In genomic region chr18:9105420-9105819, GRCh38 we compare ENCODE assay signal across 12 cellular contexts. TPM values are rescaled to one million over a fixed set of nuclear protein-coding genes. Genes with fewer than 3 reads are reported as not detected.
DNase-seq lines count a peak whose midpoint lies in the region; ATAC-seq and TF ChIP-seq lines count a peak whose summit lies in the region.
"Had no signal": no experiment of that assay in that cellular context is flagged by ENCODE, and none has a peak within 500 bp of the region (broad histone marks: within the 10 kb centered on the region; RNA-seq: fewer than 3 reads in every experiment).

No MANE protein-coding gene starts in this region.

- no peak overlapping the region for H3K27ac ChIP-seq in HUES64 (ENCODE audit: low read depth, low read length)

- H3K27me3 ChIP-seq in BJ (ENCODE audit: control insufficient read depth, insufficient read depth, low read length) = no peaks in the 10 kb centered on the region
- no peaks in the 10 kb centered on the region for H3K27me3 ChIP-seq in HUES64 (ENCODE audit: insufficient read depth, low read length)

- CTCF ChIA-PET in BJ (lab: Yijun Ruan, JAX) = interaction anchor here (1.2 to 2.3 kb wide), 2 partner anchors 30 to 32 kb away, joined by 5 to 6 read pairs; no protein-coding TSS in a partner anchor

- H3K4me1 ChIP-seq in HUES64 (ENCODE audit: insufficient read depth, low read length) = peaks cover 72% of the 10 kb centered on the region

- H3K36me3 ChIP-seq in BJ (ENCODE audit: control insufficient read depth, insufficient read depth, low read length) = no peaks in the 10 kb centered on the region
- H3K36me3 ChIP-seq in HUES64 (ENCODE audit: insufficient read depth, low read length) = peaks cover 10% of the 10 kb centered on the region; the same call in 1 of the 2 replicates

- peak overlapping the region; percentile 44 to 98 (median 94) for H3K4me3 Mint-ChIP-seq in naive B cell

- DNase-seq in BJ (ENCODE audit: low read depth) (no peak), choroid plexus epithelial cell (ENCODE audit: low read depth) (no peak), naive B cell (no peak), mesenteric fat pad (ENCODE audit: low spot score) (no peak), NCI-H1105 treated with DMSO at 0.1 percent for 48 hours (lab: John Stamatoyannopoulos, UW) (no peak), AG08395 (ENCODE audit: low spot score) (no peak)
- DNase-seq: activated CD4-positive, alpha-beta T cell treated with anti-CD3 and anti-CD28 coated beads for 4 hours; HCEC 1CT; head of caudate nucleus; NCI-H2029 treated with DMSO at 0.1 percent for 48 hours had no signal

- peak overlapping the region; percentile 31; the same call in 1 of the 2 replicates for H3K9ac ChIP-seq in HUES64 (ENCODE audit: low read depth, low read length)

- WGBS in HUES64 = 48% methylated on average over 2 of the region's 3 CpGs

- no peaks in the 10 kb centered on the region for H3K9me3 ChIP-seq in HUES64 (ENCODE audit: insufficient read depth, low read depth, low read length)

- ATAC-seq in naive B cell (ENCODE audit: low read depth in 2 of 2) = no peak
- no peak for ATAC-seq in GM18861 (IDR thresholded peaks at IDR 0.05; ENCODE audit: unreplicated experiment)

- H3K27ac Mint-ChIP-seq in naive B cell = peak overlapping the region in 3 of 6 donors; percentile 9 to 94 (median 30)

- peaks cover 62 to 84% (median 83%) of the 10 kb centered on the region in 3 donors for H3K4me1 Mint-ChIP-seq in naive B cell

- H3K36me3 Mint-ChIP-seq in naive B cell = no peaks in the 10 kb centered on the region

- TF ChIP-seq CTCF in BJ (IDR thresholded peaks at IDR 0.05; ENCODE audit: insufficient read depth, low read depth, low read length) (no peak), choroid plexus epithelial cell (conservative IDR thresholded peaks at IDR 0.05; ENCODE audit: low read depth, low read length) (no peak)

- no peaks in the 10 kb centered on the region for H3K9me3 Mint-ChIP-seq in naive B cell

- H3K4me3 ChIP-seq in BJ (ENCODE audit: low read depth, low read length) (0 out of 2 replicates have a peak overlapping the region, but pooled peaks have one; percentile 7), HUES64 (ENCODE audit: low read length) (peak overlapping the region; percentile 97), choroid plexus epithelial cell (ENCODE audit: low read depth, low read length) (peak overlapping the region; percentile 78)

- no peaks in the 10 kb centered on the region for H3K27me3 Mint-ChIP-seq in naive B cell

- POLR2A ChIA-PET in BJ (lab: Charles Lee) = no interaction called here

RNA-seq across cellular contexts. Expression of gene NDUFV2, which starts 2.9 kb away (rescaled TPM):
- polyA plus RNA-seq in BJ (2011; rRNA removed) (70.0 and 124 TPM in 2 replicates), naive B cell (ENCODE audit: low read depth in 6 of 6) (100 to 1,000 TPM; 109 to 199 (median 154) TPM)
- polyA minus RNA-seq in BJ (2011; rRNA and poly(A)+ RNA removed) = 12.1 and 13.5 TPM in 2 replicates
- polyA plus RNA-seq in HUES64 (2013, experiment 1 of 2) = 184 TPM
- 186 TPM for polyA plus RNA-seq in HUES64 (2013, experiment 2 of 2)
- total RNA-seq in mesenteric fat pad = 138 TPM

RNA-seq across cellular contexts. Expression of gene ANKRD12, which starts 31.2 kb away (rescaled TPM):
- 3.0 and 5.2 TPM in 2 replicates for polyA plus RNA-seq in BJ (2011; rRNA removed)
- polyA minus RNA-seq in BJ (2011; rRNA and poly(A)+ RNA removed) = 18.6 and 19.4 TPM in 2 replicates
- polyA plus RNA-seq in HUES64 (2013, experiment 1 of 2) = 14.0 TPM
- polyA plus RNA-seq in HUES64 (2013, experiment 2 of 2) = 18.3 TPM
- 10 to 100 TPM in 5 of 6 donors, 1 to 10 TPM in 1; 6.7 to 93.9 (median 27.4) TPM for polyA plus RNA-seq in naive B cell (ENCODE audit: low read depth in 6 of 6)
- total RNA-seq in mesenteric fat pad = 65.8 TPM

Comparison
In these comparisons a context has a peak if more than half of its experiments do, and no peak if none do; other contexts are left out.
1. H3K4me3 ChIP-seq: peak in every context shown above with its lines; median percentile 97 in HUES64; 78 in choroid plexus epithelial cell; 7 in BJ.